Comparison of ENCODE assay signal across 19 cellular contexts in genomic region chr20:51958636-51959542, GRCh38.
A peak's percentile ranks its signal among the peaks of the same experiment; 100 is the strongest.
DNase-seq lines count a peak whose midpoint lies in the region; ATAC-seq, FAIRE-seq and TF ChIP-seq lines count a peak whose summit lies in the region.
"Had no signal": no experiment of that assay in that cellular context is flagged by ENCODE, and none has a peak within 500 bp of the region (broad histone marks: within the 10 kb centered on the region; RNA-seq: fewer than 3 reads in every experiment).

No MANE protein-coding gene starts in this region.

- in situ Hi-C loops in K562 (cut with MboI) = no loop called here

- H3K4me2 ChIP-seq in K562 (ENCODE audit: insufficient read depth, low read length) (no peak overlapping the region), OCI-LY7 (ENCODE audit: low read length) (no peak overlapping the region)

- ATAC-seq in K562 = no peak
- no peak for ATAC-seq in left lobe of liver
- ATAC-seq in GM18873 (IDR thresholded peaks at IDR 0.05; ENCODE audit: low FRiP score, unreplicated experiment) = no peak
- ATAC-seq: heart right ventricle, lower lobe of right lung, pancreas had no signal

- H3K4me3 ChIP-seq in AG04450 (ENCODE audit: low read depth, low read length) = 0 out of 2 replicates have a peak overlapping the region, but pooled peaks have one; percentile 7
- no peak overlapping the region for H3K4me3 ChIP-seq in K562
- H3K4me3 ChIP-seq in iPS-20b (ENCODE audit: low read length) = peak overlapping the region; percentile 45; the same call in 1 of the 2 replicates
- no peak overlapping the region for H3K4me3 ChIP-seq in OCI-LY7 (ENCODE audit: low read depth, low read length, poor library complexity, severe bottlenecking)
- H3K4me3 ChIP-seq: heart right ventricle, lower lobe of right lung, pancreas, vagina had no signal

- H3K27ac ChIP-seq in AG04450 (ENCODE audit: low read depth, low read length) (no peak overlapping the region), K562 (ENCODE audit: extremely low read depth, low read depth, low read length) (no peak overlapping the region), iPS-20b (ENCODE audit: low read length) (no peak overlapping the region), OCI-LY7 (ENCODE audit: low read depth, low read length, poor library complexity, severe bottlenecking) (no peak overlapping the region)
- H3K27ac ChIP-seq: heart right ventricle, lower lobe of right lung, pancreas, vagina, WERI-Rb-1 had no signal

- DNase-seq in AG04450 (ENCODE audit: low read depth, low spot score) (no peak), MV-4-11 (lab: John Stamatoyannopoulos, UW) (peak; percentile 11), K562 (ENCODE audit: extremely low read depth in 1 of 4, low spot score in 3 of 4) (no peak), left lobe of liver (ENCODE audit: low spot score) (no peak), NCI-H774 (lab: John Stamatoyannopoulos, UW) (no peak), OCI-LY7 (ENCODE audit: low spot score) (no peak)
- DNase-seq: amniotic stem cell; effector CD4-positive, alpha-beta T cell; HCEC 1CT; heart right ventricle; lower lobe of right lung; NCI-H1092; NCI-H510A treated with DMSO at 0.1 percent for 48 hours; pancreas; SHP77 treated with DMSO at 0.1 percent for 48 hours; WERI-Rb-1 had no signal

- no peaks in the 10 kb centered on the region for H3K9me2 ChIP-seq in OCI-LY7 (ENCODE audit: insufficient read depth, low read length)

- TF ChIP-seq POLR2A in K562 (conservative IDR thresholded peaks at IDR 0.05) = no peak

- H3K36me3 ChIP-seq in K562 (ENCODE audit: control insufficient read depth, insufficient read depth, low read length) (no peaks in the 10 kb centered on the region), iPS-20b (ENCODE audit: insufficient read depth, low read depth, low read length) (no peaks in the 10 kb centered on the region), OCI-LY7 (ENCODE audit: insufficient read depth, low read length) (no peaks in the 10 kb centered on the region)
- H3K36me3 ChIP-seq: heart right ventricle, lower lobe of right lung, pancreas, vagina, WERI-Rb-1 had no signal

- no peaks in the 10 kb centered on the region for H3K27me3 ChIP-seq in AG04450 (ENCODE audit: control insufficient read depth, insufficient read depth, low read length)
- H3K27me3 ChIP-seq in K562 (ENCODE audit: control insufficient read depth in 2 of 2, insufficient read depth in 2 of 2, low read length in 2 of 2) = peaks cover 5 to 7% of the 10 kb centered on the region in 2 experiments; a peak in 3 of 5 replicates
- no peaks in the 10 kb centered on the region for H3K27me3 ChIP-seq in iPS-20b (ENCODE audit: insufficient read depth, low read length)
- H3K27me3 ChIP-seq: pancreas, vagina had no signal

- H3K9me1 ChIP-seq in K562 (ENCODE audit: control insufficient read depth, insufficient read depth, low read length) = no peaks in the 10 kb centered on the region

- no peak overlapping the region for H3K9ac ChIP-seq in K562 (ENCODE audit: insufficient read depth in 1 of 2, low read depth in 2 of 2, low read length in 2 of 2)
- H3K9ac ChIP-seq in iPS-20b (ENCODE audit: low read depth, low read length) = peak overlapping the region; percentile 9; the same call in 1 of the 2 replicates

- H2AFZ ChIP-seq in K562 (ENCODE audit: low read depth, low read length) (no peak overlapping the region), OCI-LY7 (ENCODE audit: low read length) (no peak overlapping the region; the same call in 1 of the 2 replicates)

- TF ChIP-seq RAD21 in K562 (CRISPR knock-in tag; conservative IDR thresholded peaks at IDR 0.05 in 1 of 2, IDR thresholded peaks at IDR 0.05 in 1 of 2) = no peak

- H3K79me2 ChIP-seq in K562 (ENCODE audit: control insufficient read depth, insufficient read depth, low read length) (no peaks in the 10 kb centered on the region), OCI-LY7 (ENCODE audit: insufficient read depth, low read depth, low read length) (no peaks in the 10 kb centered on the region)

- H3K4me1 ChIP-seq in K562 (replicated peaks in 1 of 2; ENCODE audit: control insufficient read depth in 2 of 2, insufficient read depth in 2 of 2, low read length in 2 of 2) (no peaks in the 10 kb centered on the region), iPS-20b (ENCODE audit: insufficient read depth, low read length) (peaks cover 43% of the 10 kb centered on the region), OCI-LY7 (ENCODE audit: insufficient read depth, low read length, poor library complexity, severe bottlenecking) (peaks cover 1% of the 10 kb centered on the region)
- H3K4me1 ChIP-seq: lower lobe of right lung, vagina had no signal

- POLR2A ChIA-PET in AG04450 (lab: Yijun Ruan, JAX) = interaction anchor here (0.5 kb wide), 1 partner anchor 28 kb away, joined by 4 read pairs; no protein-coding TSS in a partner anchor
- POLR2A ChIA-PET in K562 (lab: Yijun Ruan, JAX) = interaction anchor here (0.6 kb wide), 2 partner anchors 9 to 17 kb away, joined by 3 to 4 read pairs; no protein-coding TSS in a partner anchor
- POLR2A ChIA-PET in OCI-LY7 (lab: Charles Lee) = no interaction called here

- FAIRE-seq in K562 (lab: Jason Lieb, UNC) = no peak
- FAIRE-seq: pancreas had no signal

- CTCF ChIA-PET in AG04450 (lab: Charles Lee) (no interaction called here), K562 (lab: Yijun Ruan, JAX; ENCODE audit: low intra/inter-chr PET ratio) (interaction anchor here (0.6 kb wide), 1 partner anchor 320 kb away, joined by 3 read pairs; no protein-coding TSS in a partner anchor), OCI-LY7 (lab: Charles Lee; ENCODE audit: unreplicated experiment) (no interaction called here)

- WGBS in K562 (ENCODE audit: insufficient coverage, low coverage, missing lambda C conversion rate) = under 1% methylated on average over 9 of the region's 9 CpGs

- intact Hi-C loops in K562 (cut with micrococcal nuclease) (no loop called here), OCI-LY7 (cut with micrococcal nuclease; ENCODE audit: unreplicated experiment) (no loop called here)

- no peak for TF ChIP-seq EP300 in K562 (IDR thresholded peaks at IDR 0.05; ENCODE audit: low read length)

- no peaks in the 10 kb centered on the region for H4K20me1 ChIP-seq in K562 (replicated peaks; ENCODE audit: control insufficient read depth, insufficient read depth, low read length)
- no peaks in the 10 kb centered on the region for H4K20me1 ChIP-seq in OCI-LY7 (ENCODE audit: insufficient read depth, low read length)

- TF ChIP-seq CTCF in AG04450 (IDR thresholded peaks at IDR 0.05; ENCODE audit: low read depth, low read length) (no peak), K562 (IDR thresholded peaks at IDR 0.05 in 2 of 3, conservative IDR thresholded peaks at IDR 0.05 in 1 of 3; ENCODE audit: insufficient read depth in 2 of 3, low read depth in 1 of 3, low read length in 3 of 3) (no peak), OCI-LY7 (conservative IDR thresholded peaks at IDR 0.05; ENCODE audit: low read length) (no peak)

- BruUV-seq in K562 (replicated peaks; lab: Mats Ljungman, UMichigan) = no TSS peak
- no TSS peak for BruUV-seq in OCI-LY7 (replicated peaks; lab: Mats Ljungman, UMichigan)

- H3K9me3 ChIP-seq in AG04450 (ENCODE audit: control insufficient read depth, insufficient read depth, low read length) (no peaks in the 10 kb centered on the region), K562 (replicated peaks; ENCODE audit: control insufficient read depth, insufficient read depth, low read depth, low read length) (no peaks in the 10 kb centered on the region), iPS-20b (ENCODE audit: insufficient read depth, low read depth, low read length) (no peaks in the 10 kb centered on the region), OCI-LY7 (ENCODE audit: low read length) (no peaks in the 10 kb centered on the region)
- H3K9me3 ChIP-seq: heart right ventricle, lower lobe of right lung, pancreas, vagina had no signal

TF ChIP-seq in K562, 482 proteins besides CTCF, POLR2A, EP300 and RAD21:
- peak; percentile 29; the same call in 1 of the 2 replicates for TF ChIP-seq CBFA2T3 (IDR thresholded peaks at IDR 0.05)
- no peak for TF ChIP-seq E2F5 (CRISPR knock-in tag; IDR thresholded peaks at IDR 0.05)
- peak; percentile 56; the same call in 1 of the 2 replicates for TF ChIP-seq TEAD4 (IDR thresholded peaks at IDR 0.05; ENCODE audit: low read length)
- no peak for TF ChIP-seq TEAD4 (CRISPR knock-in tag; IDR thresholded peaks at IDR 0.05; ENCODE audit: borderline replicate concordance)

Comparison
In these comparisons a context has a peak if more than half of its experiments do, and no peak if none do; other contexts are left out.
1. H3K4me3 ChIP-seq: peak in AG04450 (single experiment) and iPS-20b (single experiment); none in K562 (single experiment) and OCI-LY7 (single experiment).